ENCODE assay signal across 18 cellular contexts in the genomic region with DNA sequence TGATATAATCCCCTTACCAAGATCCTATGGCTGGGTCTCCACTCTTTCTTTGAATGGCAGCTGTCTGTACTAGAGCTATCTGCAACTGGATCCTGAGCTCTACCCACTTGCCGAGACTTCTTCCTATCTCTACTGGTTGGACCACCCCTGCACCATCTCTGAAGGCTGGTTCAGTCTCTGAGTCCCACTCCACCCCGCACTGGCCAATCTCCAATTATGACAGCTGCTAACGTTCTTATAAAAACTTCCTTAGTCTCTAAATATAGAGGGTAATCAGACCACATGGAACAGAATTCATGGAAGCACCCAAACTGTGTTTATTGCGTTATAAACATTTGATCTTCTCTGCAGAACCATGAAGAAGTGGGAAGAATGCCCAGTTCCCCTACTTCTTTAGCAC.
DNase-seq lines count a peak whose midpoint lies in the region; ATAC-seq and TF ChIP-seq lines count a peak whose summit lies in the region.
"Had no signal": no experiment of that assay in that cellular context is flagged by ENCODE, and none has a peak within 500 bp of the region (broad histone marks: within the 10 kb centered on the region; RNA-seq: fewer than 3 reads in every experiment).

No MANE protein-coding gene starts in this region.

- H3K27me3 ChIP-seq in A673 (replicated peaks; ENCODE audit: insufficient read depth, low read depth, low read length, poor library complexity) (no peaks in the 10 kb centered on the region), ovary (no peaks in the 10 kb centered on the region)
- H3K27me3 ChIP-seq: foreskin keratinocyte, left lung, upper lobe of right lung had no signal

- TF ChIP-seq CTCF in A673 (conservative IDR thresholded peaks at IDR 0.05; ENCODE audit: low read depth, low read length) (no peak), ovary (IDR thresholded peaks at IDR 0.05) (no peak)

- no TSS peak for BruUV-seq in A673 (replicated peaks; lab: Mats Ljungman, UMichigan)

- H3K9me3 ChIP-seq in A673 (ENCODE audit: low read depth, low read length, poor library complexity, severe bottlenecking) (no peaks in the 10 kb centered on the region), ovary (no peaks in the 10 kb centered on the region)
- H3K9me3 ChIP-seq: left lung, upper lobe of right lung had no signal

- ATAC-seq in HG02885 (IDR thresholded peaks at IDR 0.05; ENCODE audit: poor library complexity, unreplicated experiment) (no peak), HG02759 (IDR thresholded peaks at IDR 0.05; ENCODE audit: unreplicated experiment) (no peak)
- ATAC-seq: CD8-positive, alpha-beta T cell; foreskin keratinocyte; stimulated activated effector memory CD8-positive, alpha-beta T cell treated with anti-CD3 and anti-CD28 coated beads, Interleukin-12 subunit alpha, Interleukin-12 subunit beta, amount 100 ng/mL, for 72 hours; upper lobe of right lung had no signal

- POLR2A ChIA-PET in A673 (lab: Charles Lee; ENCODE audit: low non-redundant PET), result no interaction called here

- DNase-seq in A673 (ENCODE audit: low spot score) (no peak), LHCN-M2 (ENCODE audit: low read depth) (peak; percentile 66), fibroblast of peridontal ligament (ENCODE audit: extremely low read depth) (peak; percentile 85), ovary (peak in 4 of 5 donors; percentile 58 to 65 (median 60)), H4 (ENCODE audit: low spot score) (no peak), NCI-H146 treated with DMSO at 0.1 percent for 48 hours (lab: John Stamatoyannopoulos, UW; ENCODE audit: unreplicated experiment) (no peak)
- DNase-seq: CD8-positive, alpha-beta T cell; effector CD8-positive, alpha-beta T cell; foreskin keratinocyte; left lung; naive B cell; NCI-H146; NCI-H345; stimulated activated CD4-positive, alpha-beta T cell treated with anti-CD3 and anti-CD28 coated beads, Interleukin-12 subunit alpha, Interleukin-12 subunit beta, amount 100 ng/mL, for 4 hours; upper lobe of right lung had no signal

- H3K36me3 ChIP-seq in A673 (ENCODE audit: insufficient read depth, low read length, poor library complexity, severe bottlenecking) (no peaks in the 10 kb centered on the region), ovary (no peaks in the 10 kb centered on the region)
- H3K36me3 ChIP-seq: left lung, upper lobe of right lung had no signal

- H3K4me1 ChIP-seq in A673 (ENCODE audit: insufficient read depth, low read length, poor library complexity, severe bottlenecking), result peaks cover 13% of the 10 kb centered on the region
- peaks cover 20% of the 10 kb centered on the region for H3K4me1 ChIP-seq in ovary (ENCODE audit: insufficient read depth)

- H3K4me3 ChIP-seq in A673 (ENCODE audit: low read depth, low read length, poor library complexity, severe bottlenecking) (no peak overlapping the region), ovary (no peak overlapping the region)
- H3K4me3 ChIP-seq: left lung, upper lobe of right lung had no signal

- CTCF ChIA-PET in A673 (lab: Charles Lee), result no interaction called here

- H3K27ac ChIP-seq in A673 (ENCODE audit: low read depth, low read length, poor library complexity, severe bottlenecking) (peak overlapping the region; percentile 10), ovary (peak overlapping the region in 1 of 2 donors; percentile 56)
- H3K27ac ChIP-seq: foreskin keratinocyte, left lung, upper lobe of right lung had no signal

- intact Hi-C loops in A673 (cut with micrococcal nuclease; ENCODE audit: unreplicated experiment) (no loop called here), ovary (cut with DNase I) (loop anchor here in 1 of 4 donors (10.0 kb wide), 1 partner anchor 111 kb away; no protein-coding TSS in a partner anchor)

- 11 to 17% (median 16%) methylated on average over 4 of the region's 4 CpGs for WGBS in ovary, 3 donors

- TF ChIP-seq EP300 in ovary (IDR thresholded peaks at IDR 0.05), result no peak

- no peak for TF ChIP-seq POLR2A in ovary (IDR thresholded peaks at IDR 0.05)

Comparison
In these comparisons a context has a peak if more than half of its experiments do, and no peak if none do; other contexts are left out.
1. DNase-seq: peak in LHCN-M2 (single experiment), fibroblast of peridontal ligament (single experiment) and ovary (4 of 5); none in A673 (single experiment), H4 (single experiment) and NCI-H146 treated with DMSO at 0.1 percent for 48 hours (single experiment).